ENCODE assay signal across 1 cellular context in genomic region chr19:47253016-47253415, GRCh38. TPM values are rescaled to one million over a fixed set of nuclear protein-coding genes. Genes with fewer than 3 reads are reported as not detected.
"Had no signal": no experiment of that assay in that cellular context is flagged by ENCODE, and none has a peak within 500 bp of the region (broad histone marks: within the 10 kb centered on the region; RNA-seq: fewer than 3 reads in every experiment).

No MANE protein-coding gene starts in this region.

RNA-seq across cellular contexts. Expression of gene C5AR1, which starts 56.6 kb away (rescaled TPM):
- total RNA-seq: activated CD4-positive, alpha-beta memory T cell treated with anti-CD3 and anti-CD28 coated beads, Interleukin-2, amount 10 ng/mL, durations not matched to agents 7 days and 5 days had no signal
